ENCODE assay signal across 10 cellular contexts in the genomic region with DNA sequence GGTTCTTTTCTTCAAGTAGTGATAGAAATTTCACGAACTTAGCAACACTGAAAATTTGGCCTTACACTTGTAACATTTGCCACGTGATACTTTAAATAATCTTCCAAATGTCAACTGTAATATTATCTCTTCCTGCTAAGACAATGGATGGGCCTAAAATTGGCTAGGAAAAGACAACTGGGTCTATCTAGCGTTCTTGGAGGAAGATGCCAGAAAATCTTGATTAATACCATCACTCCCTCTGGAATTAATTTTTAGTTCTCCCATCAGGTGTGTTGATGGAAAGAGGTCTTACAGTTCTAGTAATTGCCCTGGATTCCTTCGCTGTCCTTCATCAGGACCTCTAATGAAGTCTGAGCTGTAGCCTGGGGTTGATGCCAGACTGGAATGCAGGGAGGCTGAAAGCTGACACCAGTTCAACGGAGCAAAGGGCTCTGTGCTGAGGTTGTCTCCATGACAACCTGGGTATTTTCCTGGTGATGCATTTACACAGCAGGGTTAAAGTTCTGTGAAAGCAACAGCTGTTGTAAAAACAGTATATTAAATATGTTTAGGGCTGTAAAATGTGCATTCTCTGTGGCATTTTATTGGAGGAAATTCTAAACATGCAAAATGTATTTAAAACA.
DNase-seq lines count a peak whose midpoint lies in the region; ATAC-seq and TF ChIP-seq lines count a peak whose summit lies in the region.
"Had no signal": no experiment of that assay in that cellular context is flagged by ENCODE, and none has a peak within 500 bp of the region (broad histone marks: within the 10 kb centered on the region; RNA-seq: fewer than 3 reads in every experiment).

No MANE protein-coding gene starts in this region.

- H3K27ac ChIP-seq in upper lobe of right lung, result no peak overlapping the region
- H3K27ac ChIP-seq: lower lobe of right lung had no signal

- H3K9me3 ChIP-seq in upper lobe of right lung, result no peaks in the 10 kb centered on the region
- H3K9me3 ChIP-seq: lower lobe of right lung had no signal

- H3K9me3 Mint-ChIP-seq in chondrocyte (ENCODE audit: low read depth), result peaks cover 20% of the 10 kb centered on the region

- ATAC-seq in HG03175 (IDR thresholded peaks at IDR 0.05; ENCODE audit: unreplicated experiment) (no peak), upper lobe of right lung (no peak), GM21825 (IDR thresholded peaks at IDR 0.05; ENCODE audit: unreplicated experiment) (no peak), GM21447 (IDR thresholded peaks at IDR 0.05; ENCODE audit: unreplicated experiment) (no peak)
- ATAC-seq: lower lobe of right lung had no signal

- H3K4me1 Mint-ChIP-seq in chondrocyte (ENCODE audit: low read depth), result peaks cover 12% of the 10 kb centered on the region

- peaks cover 4% of the 10 kb centered on the region for H3K27me3 ChIP-seq in upper lobe of right lung

- H3K4me1 ChIP-seq in upper lobe of right lung, result no peaks in the 10 kb centered on the region
- H3K4me1 ChIP-seq: lower lobe of right lung had no signal

- H3K4me3 ChIP-seq in upper lobe of right lung, result no peak overlapping the region
- H3K4me3 ChIP-seq: lower lobe of right lung had no signal

- TF ChIP-seq CTCF in chondrocyte (IDR thresholded peaks at IDR 0.05), result no peak
- TF ChIP-seq CTCF in upper lobe of right lung (IDR thresholded peaks at IDR 0.05), result no peak

- DNase-seq in DMS 273 (lab: John Stamatoyannopoulos, UW; ENCODE audit: unreplicated experiment) (peak; percentile 92), NCI-H1105 treated with DMSO at 0.1 percent for 48 hours (lab: John Stamatoyannopoulos, UW) (peak; percentile 74), chondrocyte (ENCODE audit: low spot score) (no peak), mucosa of gallbladder (ENCODE audit: low spot score) (peak; percentile 28), upper lobe of right lung (no peak)
- DNase-seq: activated gamma-delta T cell treated with Interleukin-2 at 50 U/mL for 16 hours, lower lobe of right lung had no signal

- H3K27me3 Mint-ChIP-seq in chondrocyte (ENCODE audit: low read depth), result no peaks in the 10 kb centered on the region

- no peaks in the 10 kb centered on the region for H3K36me3 ChIP-seq in upper lobe of right lung
- H3K36me3 ChIP-seq: lower lobe of right lung had no signal

- no peak overlapping the region for H3K4me3 Mint-ChIP-seq in chondrocyte (ENCODE audit: unreplicated experiment)

- intact Hi-C loops in upper lobe of right lung (cut with DNase I), result no loop called here

- peak overlapping the region; percentile 55 for H3K27ac Mint-ChIP-seq in chondrocyte (ENCODE audit: unreplicated experiment)

- H3K36me3 Mint-ChIP-seq in chondrocyte (ENCODE audit: low read depth), result peaks cover 6% of the 10 kb centered on the region

Comparison
In these comparisons a context has a peak if more than half of its experiments do, and no peak if none do; other contexts are left out.
1. DNase-seq: peak in DMS 273 (single experiment), NCI-H1105 treated with DMSO at 0.1 percent for 48 hours (single experiment) and mucosa of gallbladder (single experiment); none in chondrocyte (single experiment) and upper lobe of right lung (single experiment).